In the genomic region with DNA sequence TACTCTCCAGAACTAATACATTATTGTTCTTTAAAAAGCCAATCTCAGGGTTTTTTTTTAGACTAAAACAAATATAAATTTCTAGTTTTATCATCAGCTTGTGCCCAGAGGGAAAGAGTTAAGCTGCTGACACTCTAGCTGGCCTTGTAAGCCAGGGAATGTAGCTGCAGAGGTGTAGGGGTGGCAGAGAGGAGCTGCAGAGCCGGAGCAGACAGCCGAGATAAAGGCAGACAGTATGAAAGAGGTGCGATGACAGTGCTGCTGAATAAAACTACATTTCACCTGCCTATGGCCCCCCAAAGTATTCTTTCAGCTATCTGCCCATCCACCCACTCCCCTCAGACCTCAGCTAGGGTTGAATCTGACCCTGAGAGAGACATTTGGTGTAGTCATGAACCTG, we compare ENCODE assay signal across 23 cellular contexts.
"Had no signal": no experiment of that assay in that cellular context is flagged by ENCODE, and none has a peak within 500 bp of the region (broad histone marks: within the 10 kb centered on the region; RNA-seq: fewer than 3 reads in every experiment).

No MANE protein-coding gene starts in this region.

- H3K4me3 ChIP-seq: K562 had no signal

- H3K36me3 Mint-ChIP-seq: activated naive CD8-positive, alpha-beta T cell; brain had no signal

- H3K27ac Mint-ChIP-seq: activated naive CD4-positive, alpha-beta T cell treated with anti-CD3 and anti-CD28 coated beads for 36 hours; activated naive CD8-positive, alpha-beta T cell; activated T-helper 17 cell treated with anti-CD3 and anti-CD28 coated beads, Interleukin-2, amount 50 U/mL, for 72 hours; T-helper 17 cell; WTC11 had no signal

- H3K4me3 Mint-ChIP-seq: activated naive CD4-positive, alpha-beta T cell treated with anti-CD3 and anti-CD28 coated beads for 36 hours; activated naive CD8-positive, alpha-beta T cell; activated T-helper 17 cell treated with anti-CD3 and anti-CD28 coated beads, Interleukin-2, amount 50 U/mL, for 72 hours; brain; T-helper 17 cell; WTC11 had no signal

- H3K27me3 Mint-ChIP-seq: activated naive CD8-positive, alpha-beta T cell; activated T-helper 17 cell treated with anti-CD3 and anti-CD28 coated beads, Interleukin-2, amount 50 U/mL, for 72 hours; brain; T-helper 17 cell had no signal

- H3K4me1 Mint-ChIP-seq: activated T-helper 17 cell treated with anti-CD3 and anti-CD28 coated beads, Interleukin-2, amount 50 U/mL, for 72 hours; T-helper 17 cell had no signal

- DNase-seq: activated CD4-positive, alpha-beta T cell treated with anti-CD3 and anti-CD28 coated beads for 48 hours; activated CD4-positive, alpha-beta T cell treated with anti-CD3 and anti-CD28 coated beads, Interleukin-2, amount 50 U/mL, for 48 hours; activated CD4-positive, CD25-positive, alpha-beta regulatory T cell treated with anti-CD3 and anti-CD28 coated beads, Interleukin-2, amount 50 U/mL, for 72 hours; activated CD8-positive, alpha-beta memory T cell treated with anti-CD3 and anti-CD28 coated beads for 24 hours; activated gamma-delta T cell; activated naive CD4-positive, alpha-beta T cell treated with anti-CD3 and anti-CD28 coated beads for 36 hours; activated T-cell treated with anti-CD3 and anti-CD28 coated beads for 4 hours; activated T-cell treated with anti-CD3 and anti-CD28 coated beads, Interleukin-2, amount 50 U/mL, for 48 hours; amygdala; Karpas-422; NCI-H1048; NCI-H1694; NCI-H2029 treated with DMSO at 0.1 percent for 48 hours; NCI-H510A; PC-3; SIG-M5; T-helper 17 cell; T-helper 9 cell had no signal

- H3K9me3 Mint-ChIP-seq: activated naive CD4-positive, alpha-beta T cell treated with anti-CD3 and anti-CD28 coated beads for 36 hours; activated T-helper 17 cell treated with anti-CD3 and anti-CD28 coated beads, Interleukin-2, amount 50 U/mL, for 72 hours had no signal

- ATAC-seq: activated T-helper 17 cell treated with anti-CD3 and anti-CD28 coated beads, Interleukin-2, amount 50 U/mL, for 72 hours; K562; PC-3; T-helper 17 cell; WTC11 had no signal
